In genomic region chr11:104965735-104966134, GRCh38 we compare ENCODE assay signal across 16 cellular contexts. TPM values are rescaled to one million over a fixed set of nuclear protein-coding genes. Genes with fewer than 3 reads are reported as not detected.
DNase-seq lines count a peak whose midpoint lies in the region; ATAC-seq and TF ChIP-seq lines count a peak whose summit lies in the region.
"Had no signal": no experiment of that assay in that cellular context is flagged by ENCODE, and none has a peak within 500 bp of the region (broad histone marks: within the 10 kb centered on the region; RNA-seq: fewer than 3 reads in every experiment).

No MANE protein-coding gene starts in this region.

- H3K36me3 ChIP-seq in fibroblast of lung (ENCODE audit: control insufficient read depth, insufficient read depth, low read length) = no peaks in the 10 kb centered on the region
- H3K36me3 ChIP-seq: ovary had no signal

- peaks cover 59% of the 10 kb centered on the region for H3K79me2 ChIP-seq in fibroblast of lung (ENCODE audit: control insufficient read depth, insufficient read depth, low read length)

- H3K36me3 Mint-ChIP-seq in activated naive CD4-positive, alpha-beta T cell treated with anti-CD3 and anti-CD28 coated beads, Interleukin-2, amount 10 ng/mL, durations not matched to agents 7 days and 5 days = peaks cover 73% of the 10 kb centered on the region
- H3K36me3 Mint-ChIP-seq in activated T-helper 17 cell treated with anti-CD3 and anti-CD28 coated beads, Interleukin-2, amount 50 U/mL, for 72 hours (ENCODE audit: low read depth) = peaks cover 50% of the 10 kb centered on the region
- H3K36me3 Mint-ChIP-seq in type B pancreatic cell = peaks cover 3% of the 10 kb centered on the region

- H3K27me3 ChIP-seq in fibroblast of lung (ENCODE audit: control insufficient read depth, insufficient read depth, low read length) = no peaks in the 10 kb centered on the region
- H3K27me3 ChIP-seq: ovary, testis had no signal

- H2AFZ ChIP-seq in fibroblast of lung (ENCODE audit: low read length) = no peak overlapping the region

- DNase-seq in activated naive CD4-positive, alpha-beta T cell treated with anti-CD3 and anti-CD28 coated beads, Interleukin-2, amount 10 ng/mL, durations not matched to agents 7 days and 5 days = no peak
- no peak for DNase-seq in activated naive CD4-positive, alpha-beta T cell (lab: John Stamatoyannopoulos, UW)
- no peak for DNase-seq in fibroblast of lung (ENCODE audit: low read depth in 2 of 2)
- DNase-seq in type B pancreatic cell (ENCODE audit: extremely low spot score, unreplicated experiment) = no peak
- no peak for DNase-seq in activated effector memory CD4-positive, alpha-beta T cell treated with Interleukin-2 at 50 U/mL for 16 hours
- no peak for DNase-seq in NCI-H2171 (lab: John Stamatoyannopoulos, UW)
- DNase-seq: DMS53, foreskin fibroblast, NCI-H2029, NCI-H774, ovary, testis had no signal

- peaks cover 2% of the 10 kb centered on the region for H3K4me1 ChIP-seq in fibroblast of lung (ENCODE audit: control insufficient read depth, extremely low read depth, insufficient read depth, low read length)
- H3K4me1 ChIP-seq: testis had no signal

- no peak overlapping the region for H3K9ac ChIP-seq in fibroblast of lung (ENCODE audit: insufficient read depth, low read length)

- ATAC-seq in activated T-helper 17 cell treated with anti-CD3 and anti-CD28 coated beads, Interleukin-2, amount 50 U/mL, for 72 hours (replicated peaks) = no peak
- no peak for ATAC-seq in HG02610 (IDR thresholded peaks at IDR 0.05; ENCODE audit: unreplicated experiment)
- ATAC-seq: HCT116 had no signal

- H3K4me3 Mint-ChIP-seq in activated naive CD4-positive, alpha-beta T cell treated with anti-CD3 and anti-CD28 coated beads, Interleukin-2, amount 10 ng/mL, durations not matched to agents 7 days and 5 days = peak overlapping the region; percentile 59
- peak overlapping the region; percentile 93 for H3K4me3 Mint-ChIP-seq in activated T-helper 17 cell treated with anti-CD3 and anti-CD28 coated beads, Interleukin-2, amount 50 U/mL, for 72 hours
- H3K4me3 Mint-ChIP-seq in type B pancreatic cell = peak overlapping the region; percentile 84

- H4K20me1 ChIP-seq in fibroblast of lung (ENCODE audit: control insufficient read depth, extremely low read depth, insufficient read depth, low read length) = no peaks in the 10 kb centered on the region

- peaks cover 32% of the 10 kb centered on the region for H3K9me3 Mint-ChIP-seq in activated naive CD4-positive, alpha-beta T cell treated with anti-CD3 and anti-CD28 coated beads, Interleukin-2, amount 10 ng/mL, durations not matched to agents 7 days and 5 days
- peaks cover 3% of the 10 kb centered on the region for H3K9me3 Mint-ChIP-seq in activated T-helper 17 cell treated with anti-CD3 and anti-CD28 coated beads, Interleukin-2, amount 50 U/mL, for 72 hours
- H3K9me3 Mint-ChIP-seq in type B pancreatic cell = peaks cover 10% of the 10 kb centered on the region

- peak overlapping the region; percentile 89 for H3K4me2 ChIP-seq in fibroblast of lung (ENCODE audit: extremely low read depth, insufficient read depth, low read length)

- no peaks in the 10 kb centered on the region for H3K27me3 Mint-ChIP-seq in activated naive CD4-positive, alpha-beta T cell treated with anti-CD3 and anti-CD28 coated beads, Interleukin-2, amount 10 ng/mL, durations not matched to agents 7 days and 5 days
- H3K27me3 Mint-ChIP-seq in activated T-helper 17 cell treated with anti-CD3 and anti-CD28 coated beads, Interleukin-2, amount 50 U/mL, for 72 hours = no peaks in the 10 kb centered on the region
- H3K27me3 Mint-ChIP-seq in type B pancreatic cell = no peaks in the 10 kb centered on the region

- CTCF ChIA-PET in activated naive CD4-positive, alpha-beta T cell treated with anti-CD3 and anti-CD28 coated beads, Interleukin-2, amount 10 ng/mL, durations not matched to agents 7 days and 5 days (lab: Charles Lee) = interaction anchor here (0.6 to 1.6 kb wide), 2 partner anchors 65 to 356 kb away, joined by 3 read pairs; no protein-coding TSS in a partner anchor

- H3K4me1 Mint-ChIP-seq in activated naive CD4-positive, alpha-beta T cell treated with anti-CD3 and anti-CD28 coated beads, Interleukin-2, amount 10 ng/mL, durations not matched to agents 7 days and 5 days = peaks cover 48% of the 10 kb centered on the region
- peaks cover 38% of the 10 kb centered on the region for H3K4me1 Mint-ChIP-seq in activated T-helper 17 cell treated with anti-CD3 and anti-CD28 coated beads, Interleukin-2, amount 50 U/mL, for 72 hours
- H3K4me1 Mint-ChIP-seq in type B pancreatic cell (ENCODE audit: unreplicated experiment) = peaks cover 20% of the 10 kb centered on the region

- no peak overlapping the region for H3K27ac ChIP-seq in fibroblast of lung (ENCODE audit: insufficient read depth, low read length)
- H3K27ac ChIP-seq: ovary, testis had no signal

- peak overlapping the region in 2 of 4 experiments; percentile 68 to 90 for H3K4me3 ChIP-seq in fibroblast of lung (replicated peaks in 1 of 4; ENCODE audit: control extremely low read depth in 1 of 4, insufficient read depth in 1 of 4, low read depth in 3 of 4, low read length in 4 of 4)
- H3K4me3 ChIP-seq: ovary, testis had no signal

- no peak overlapping the region for H3K27ac Mint-ChIP-seq in activated naive CD4-positive, alpha-beta T cell treated with anti-CD3 and anti-CD28 coated beads, Interleukin-2, amount 10 ng/mL, durations not matched to agents 7 days and 5 days
- no peak overlapping the region for H3K27ac Mint-ChIP-seq in activated T-helper 17 cell treated with anti-CD3 and anti-CD28 coated beads, Interleukin-2, amount 50 U/mL, for 72 hours
- H3K27ac Mint-ChIP-seq in type B pancreatic cell = peak overlapping the region; percentile 93

- no peaks in the 10 kb centered on the region for H3K9me3 ChIP-seq in fibroblast of lung (ENCODE audit: control insufficient read depth, insufficient read depth, low read depth, low read length)
- H3K9me3 ChIP-seq: testis had no signal

- TF ChIP-seq CTCF in fibroblast of lung (conservative IDR thresholded peaks at IDR 0.05 in 1 of 2, IDR thresholded peaks at IDR 0.05 in 1 of 2; ENCODE audit: low read depth in 1 of 2, low read length in 2 of 2) = no peak
- no peak for TF ChIP-seq CTCF in type B pancreatic cell (conservative IDR thresholded peaks at IDR 0.05)

RNA-seq across cellular contexts. Expression of gene CASP4, which starts 2.6 kb away (rescaled TPM):
- total RNA-seq in activated T-helper 17 cell treated with anti-CD3 and anti-CD28 coated beads, Interleukin-2, amount 50 U/mL, for 72 hours = 100 to 1,000 TPM in 1 of 2 donors, 10 to 100 TPM in 1; 78.2 to 108 TPM
- total RNA-seq in fibroblast of lung = 196 TPM in 2 replicates
- 204 and 217 TPM in 2 replicates for polyA plus RNA-seq in fibroblast of lung
- polyA plus RNA-seq in fibroblast of lung (2012) = 115 and 130 TPM in 2 replicates
- 35.3 and 45.2 TPM in 2 replicates for polyA minus RNA-seq in fibroblast of lung (ENCODE audit: low replicate concordance)
- 18.4 and 50.3 TPM in 2 replicates for total RNA-seq in type B pancreatic cell (ENCODE audit: low replicate concordance)

RNA-seq across cellular contexts. Expression of gene CASP5, which starts 57.2 kb away (rescaled TPM):
- not detected for total RNA-seq in activated T-helper 17 cell treated with anti-CD3 and anti-CD28 coated beads, Interleukin-2, amount 50 U/mL, for 72 hours
- total RNA-seq in fibroblast of lung = 0.17 and 0.26 TPM in 2 replicates
- not detected in 2 replicates for polyA plus RNA-seq in fibroblast of lung
- not detected in 2 replicates for polyA plus RNA-seq in fibroblast of lung (2012)
- not detected in 2 replicates for polyA minus RNA-seq in fibroblast of lung (ENCODE audit: low replicate concordance)
- 0.95 TPM in 1 of 2 replicates, not detected in the other for total RNA-seq in type B pancreatic cell (ENCODE audit: low replicate concordance)
- total RNA-seq: dermis blood vessel endothelial cell, testis had no signal
